Comparison of ENCODE assay signal across 27 cellular contexts in genomic region chr2:115389024-115389423, GRCh38.
DNase-seq lines count a peak whose midpoint lies in the region; ATAC-seq and TF ChIP-seq lines count a peak whose summit lies in the region.
"Had no signal": no experiment of that assay in that cellular context is flagged by ENCODE, and none has a peak within 500 bp of the region (broad histone marks: within the 10 kb centered on the region; RNA-seq: fewer than 3 reads in every experiment).

No MANE protein-coding gene starts in this region.

- no peaks in the 10 kb centered on the region for H3K27me3 ChIP-seq in hepatocyte
- H3K27me3 ChIP-seq in upper lobe of right lung = no peaks in the 10 kb centered on the region

- H3K79me2 ChIP-seq in hepatocyte = no peaks in the 10 kb centered on the region

- peak; percentile 4 to 65 for DNase-seq in NCI-H2081 (lab: John Stamatoyannopoulos, UW)
- DNase-seq in NCI-H2081 treated with DMSO at 0.1 percent for 48 hours (lab: John Stamatoyannopoulos, UW) = no peak
- peak; percentile 66 for DNase-seq in LNCaP clone FGC (ENCODE audit: low read depth)
- peak; percentile 21 for DNase-seq in hepatocyte (ENCODE audit: low spot score)
- no peak for DNase-seq in upper lobe of right lung
- no peak for DNase-seq in effector CD8-positive, alpha-beta T cell (lab: John Stamatoyannopoulos, UW)
- no peak for DNase-seq in NCI-H1436 (lab: John Stamatoyannopoulos, UW)
- DNase-seq: AML-193; C1 segment of cervical spinal cord; CD8-positive, alpha-beta T cell; DND-41; HCEC 1CT; MM.1S; NCI-H1048; NCI-H146; NCI-H226; NCI-H510A treated with DMSO at 0.1 percent for 48 hours; SHP77 treated with DMSO at 0.1 percent for 48 hours; SW 1271; T-helper 17 cell had no signal

- H3K4me1 ChIP-seq in hepatocyte (ENCODE audit: insufficient read depth) (peaks cover 7% of the 10 kb centered on the region), upper lobe of right lung (no peaks in the 10 kb centered on the region)

- no peaks in the 10 kb centered on the region for H3K9me3 ChIP-seq in hepatocyte (ENCODE audit: low read depth)
- H3K9me3 ChIP-seq in upper lobe of right lung = no peaks in the 10 kb centered on the region

- 55% methylated on average over 1 of the region's 1 CpG for WGBS in hepatocyte (ENCODE audit: low lambda C conversion rate, missing lambda C conversion rate)

- H3K9me2 ChIP-seq in hepatocyte (replicated peaks; ENCODE audit: insufficient read depth) = no peaks in the 10 kb centered on the region

- H3K27ac ChIP-seq in hepatocyte (no peak overlapping the region), upper lobe of right lung (no peak overlapping the region)
- H3K27ac ChIP-seq: HL-60, RWPE1, SK-N-MC had no signal

- H3K36me3 ChIP-seq in hepatocyte (replicated peaks; ENCODE audit: insufficient read depth, low read depth) (no peaks in the 10 kb centered on the region), upper lobe of right lung (no peaks in the 10 kb centered on the region)

- H2AFZ ChIP-seq in hepatocyte = no peak overlapping the region
- H2AFZ ChIP-seq: GM23338 had no signal

- no peak overlapping the region for H3K4me3 ChIP-seq in LNCaP clone FGC (ENCODE audit: low read depth, low read length)
- H3K4me3 ChIP-seq in hepatocyte = no peak overlapping the region
- no peak overlapping the region for H3K4me3 ChIP-seq in upper lobe of right lung
- H3K4me3 ChIP-seq: GM12878, GM23338, K562, SK-N-MC had no signal

- H3K4me2 ChIP-seq in hepatocyte = peak overlapping the region; percentile 35
- H3K4me2 ChIP-seq: GM23338 had no signal

- ATAC-seq in upper lobe of right lung = peak; percentile 58
- ATAC-seq: CD8-positive, alpha-beta T cell; GM12878; GM23338; HepG2; K562; T-helper 17 cell had no signal

- intact Hi-C loops in upper lobe of right lung (cut with DNase I) = no loop called here

- no peak for TF ChIP-seq CTCF in LNCaP clone FGC (IDR thresholded peaks at IDR 0.05; ENCODE audit: control insufficient read depth, extremely low read depth, insufficient read depth)
- TF ChIP-seq CTCF in hepatocyte (IDR thresholded peaks at IDR 0.05; ENCODE audit: poor library complexity) = no peak
- no peak for TF ChIP-seq CTCF in upper lobe of right lung (IDR thresholded peaks at IDR 0.05)

- no peaks in the 10 kb centered on the region for H4K20me1 ChIP-seq in hepatocyte (ENCODE audit: insufficient read depth, poor library complexity, severe bottlenecking)

Comparison
In these comparisons a context has a peak if more than half of its experiments do, and no peak if none do; other contexts are left out.
1. DNase-seq: peak in NCI-H2081 (2 of 2), LNCaP clone FGC (single experiment) and hepatocyte (single experiment); none in NCI-H2081 treated with DMSO at 0.1 percent for 48 hours (single experiment), upper lobe of right lung (single experiment), effector CD8-positive, alpha-beta T cell (single experiment) and NCI-H1436 (single experiment).